Comparison of ENCODE assay signal across 27 cellular contexts in the genomic region with DNA sequence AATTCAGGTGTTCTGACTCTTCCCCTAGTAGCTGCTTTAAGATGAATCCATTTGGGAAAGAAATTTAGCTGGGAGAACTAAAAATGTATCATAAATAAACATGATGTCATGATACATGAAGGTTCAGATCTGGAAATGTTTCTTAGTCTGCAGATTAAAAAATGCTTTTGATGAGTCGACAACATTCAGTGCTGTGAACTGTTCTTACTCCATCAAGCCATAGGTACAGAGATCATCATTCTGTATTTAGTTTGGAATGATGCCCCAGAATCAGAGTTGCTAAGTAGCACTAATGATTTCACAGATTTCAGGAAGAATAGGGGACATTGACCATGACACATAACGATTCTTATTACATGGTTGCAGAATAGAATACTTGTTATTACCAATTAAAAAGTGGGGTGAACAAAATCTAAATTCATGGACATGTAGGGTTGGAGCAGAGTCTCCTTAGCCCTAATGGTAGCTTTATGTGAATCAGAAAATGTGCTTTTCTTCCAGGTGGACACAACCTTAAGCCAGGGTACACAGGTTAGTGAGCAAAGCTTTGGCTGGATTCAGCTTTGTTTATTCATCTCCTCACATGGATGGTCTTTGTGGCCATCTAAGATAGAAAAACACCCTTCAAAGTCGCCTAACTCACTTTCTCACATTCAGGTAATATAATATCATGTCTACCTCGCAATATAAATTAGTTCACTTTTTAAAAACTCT.
"Had no signal": no experiment of that assay in that cellular context is flagged by ENCODE, and none has a peak within 500 bp of the region (broad histone marks: within the 10 kb centered on the region; RNA-seq: fewer than 3 reads in every experiment).

No MANE protein-coding gene starts in this region.

- H3K4me3 ChIP-seq: colonic mucosa, esophagus squamous epithelium, gastrocnemius medialis, heart right ventricle, left ventricle myocardium inferior, lung had no signal

- ATAC-seq: effector memory CD8-positive, alpha-beta T cell; esophagus mucosa; gastrocnemius medialis; heart right ventricle; left cardiac atrium had no signal

- H3K27ac ChIP-seq: colonic mucosa, epithelial cell of prostate, esophagus squamous epithelium, gastrocnemius medialis, heart right ventricle, left ventricle myocardium inferior had no signal

- DNase-seq: cerebellar nuclear complex; colonic mucosa; cortex of kidney; effector CD8-positive, alpha-beta T cell; effector memory CD8-positive, alpha-beta T cell; endodermal cell; erythroblast; esophagus squamous epithelium; foreskin fibroblast; foreskin melanocyte; gastrocnemius medialis; glutamatergic neuron; head of caudate nucleus; heart right ventricle; hippocampal formation; left cardiac atrium; left ventricle myocardium inferior; mammary epithelial cell; mesendoderm; midbrain had no signal

- H3K4me3 Mint-ChIP-seq: dendritic cell treated with granulocyte-macrophage colony-stimulating factor and Interleukin-4, amounts not matched to agents 40 ng/mL and 50 ng/mL, for 4 days; effector memory CD8-positive, alpha-beta T cell; endodermal cell; memory B cell had no signal

- H3K9me3 Mint-ChIP-seq: dendritic cell treated with granulocyte-macrophage colony-stimulating factor and Interleukin-4, amounts not matched to agents 40 ng/mL and 50 ng/mL, for 4 days had no signal

- FAIRE-seq: endometrium, keratinocyte had no signal

- H3K27ac Mint-ChIP-seq: dendritic cell treated with granulocyte-macrophage colony-stimulating factor and Interleukin-4, amounts not matched to agents 40 ng/mL and 50 ng/mL, for 4 days; effector memory CD8-positive, alpha-beta T cell; endodermal cell; memory B cell had no signal

- H3K36me3 ChIP-seq: colonic mucosa, esophagus squamous epithelium, gastrocnemius medialis, heart right ventricle, left ventricle myocardium inferior had no signal

- H3K4me1 Mint-ChIP-seq: endodermal cell, memory B cell had no signal

- H3K9me3 ChIP-seq: colonic mucosa, esophagus squamous epithelium, gastrocnemius medialis had no signal

- H3K4me1 ChIP-seq: colonic mucosa, esophagus squamous epithelium, gastrocnemius medialis, heart right ventricle, left ventricle myocardium inferior had no signal

- H3K36me3 Mint-ChIP-seq: memory B cell had no signal

- H3K27me3 Mint-ChIP-seq: dendritic cell treated with granulocyte-macrophage colony-stimulating factor and Interleukin-4, amounts not matched to agents 40 ng/mL and 50 ng/mL, for 4 days; effector memory CD8-positive, alpha-beta T cell; memory B cell had no signal

- H3K27me3 ChIP-seq: colonic mucosa, esophagus squamous epithelium, gastrocnemius medialis had no signal
